Comparison of ENCODE assay signal across 8 cellular contexts in the genomic region with DNA sequence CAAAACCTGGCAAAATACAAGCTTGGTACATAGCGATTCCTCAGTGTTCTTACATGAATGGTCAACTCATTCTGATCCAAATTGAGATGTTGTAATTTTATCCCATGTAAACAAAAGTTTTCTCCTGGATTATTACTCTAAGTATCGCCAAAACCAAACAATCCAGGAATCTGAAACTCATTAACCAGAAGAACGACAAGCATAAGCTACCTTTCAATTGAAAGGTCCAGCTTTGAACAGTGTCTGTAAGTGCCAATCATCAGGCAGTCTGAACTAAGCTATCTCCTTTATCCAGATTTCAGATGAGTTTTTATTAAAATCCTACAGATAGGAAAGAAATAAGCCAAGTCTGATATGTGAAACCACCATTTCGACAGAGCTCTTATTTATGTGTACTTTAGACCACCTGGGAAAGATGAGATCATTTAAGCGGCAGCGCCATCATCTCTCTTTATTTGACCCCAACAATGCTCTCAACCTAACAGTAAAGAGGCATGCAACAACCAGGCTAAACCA. TPM values are rescaled to one million over a fixed set of nuclear protein-coding genes. Genes with fewer than 3 reads are reported as not detected.
A peak's percentile ranks its signal among the peaks of the same experiment; 100 is the strongest.
DNase-seq lines count a peak whose midpoint lies in the region; ATAC-seq and TF ChIP-seq lines count a peak whose summit lies in the region.

No MANE protein-coding gene starts in this region.

- intact Hi-C loops in OCI-LY7 (cut with micrococcal nuclease; ENCODE audit: unreplicated experiment) = loop anchor here (1.0 to 10.0 kb wide), 5 partner anchors 42 to 320 kb away; a partner anchor contains a TSS

- TF ChIP-seq CTCF in GM12865 (IDR thresholded peaks at IDR 0.05; ENCODE audit: insufficient read depth, low read depth, low read length, missing control alignments) (no peak), OCI-LY7 (conservative IDR thresholded peaks at IDR 0.05; ENCODE audit: low read length) (no peak)

- H3K9me3 ChIP-seq in OCI-LY7 (ENCODE audit: low read length) = no peaks in the 10 kb centered on the region
- H3K9me3 ChIP-seq in esophagus (ENCODE audit: control insufficient read depth in 2 of 2, insufficient read depth in 1 of 2, low read depth in 1 of 2, low read length in 1 of 2) = no peaks in the 10 kb centered on the region

- H3K79me2 ChIP-seq in OCI-LY7 (ENCODE audit: insufficient read depth, low read depth, low read length) = peaks cover 66% of the 10 kb centered on the region

- H3K27me3 ChIP-seq in esophagus (ENCODE audit: control insufficient read depth in 1 of 2, insufficient read depth in 2 of 2, low read length in 2 of 2) = no peaks in the 10 kb centered on the region

- H3K4me1 ChIP-seq in OCI-LY7 (ENCODE audit: insufficient read depth, low read length, poor library complexity, severe bottlenecking) (peaks cover 31% of the 10 kb centered on the region), esophagus (ENCODE audit: control insufficient read depth in 2 of 2, insufficient read depth in 2 of 2, low read length in 1 of 2) (no peaks in the 10 kb centered on the region)

- POLR2A ChIA-PET in OCI-LY7 (lab: Charles Lee) = interaction anchor here (0.7 to 7.5 kb wide), 5 partner anchors 11 to 40 kb away, joined by 3 to 50 read pairs (median 3); no protein-coding TSS in a partner anchor

- H3K36me3 ChIP-seq in OCI-LY7 (ENCODE audit: insufficient read depth, low read length) (peaks cover 43% of the 10 kb centered on the region), esophagus (ENCODE audit: control insufficient read depth in 2 of 2, insufficient read depth in 2 of 2, low read length in 1 of 2) (no peaks in the 10 kb centered on the region)

- no peak overlapping the region for H2AFZ ChIP-seq in OCI-LY7 (ENCODE audit: low read length)

- CTCF ChIA-PET in OCI-LY7 (lab: Charles Lee; ENCODE audit: unreplicated experiment) = no interaction called here

- BruUV-seq in OCI-LY7 (replicated peaks; lab: Mats Ljungman, UMichigan) = TSS peak; percentile 40

- H3K27ac ChIP-seq in OCI-LY7 (ENCODE audit: low read depth, low read length, poor library complexity, severe bottlenecking) (peak overlapping the region; percentile 78), esophagus (ENCODE audit: low read depth in 2 of 2, low read length in 1 of 2) (peak overlapping the region; percentile 16 to 100)

- H3K4me3 ChIP-seq in GM12865 (ENCODE audit: low read depth, low read length) = peak overlapping the region; percentile 64
- H3K4me3 ChIP-seq in OCI-LY7 (ENCODE audit: low read depth, low read length, poor library complexity, severe bottlenecking) = peak overlapping the region; percentile 92
- H3K4me3 ChIP-seq in esophagus (ENCODE audit: low read depth in 1 of 2, low read length in 2 of 2) = peak overlapping the region; percentile 82 to 94

- peaks cover 17% of the 10 kb centered on the region; the same call in 1 of the 2 replicates for H4K20me1 ChIP-seq in OCI-LY7 (ENCODE audit: insufficient read depth, low read length)

- H3K4me2 ChIP-seq in OCI-LY7 (ENCODE audit: low read length) = peak overlapping the region; percentile 95

- H3K9me2 ChIP-seq in OCI-LY7 (ENCODE audit: insufficient read depth, low read length) = no peaks in the 10 kb centered on the region

- WGBS in esophagus, 2 donors = 7% methylated on average over 6 of the region's 6 CpGs

- ATAC-seq in GM21528 (IDR thresholded peaks at IDR 0.05; ENCODE audit: low FRiP score, unreplicated experiment) = no peak
- no peak for ATAC-seq in HG03520 (IDR thresholded peaks at IDR 0.05; ENCODE audit: unreplicated experiment)

- DNase-seq in GM12865 (ENCODE audit: low read depth) (no peak), OCI-LY7 (ENCODE audit: low spot score) (peak; percentile 70), putamen (ENCODE audit: low spot score) (peak; percentile 3), HPDE6-E6E7 (ENCODE audit: extremely low spot score) (no peak)
- no peak for DNase-seq in effector CD8-positive, alpha-beta T cell (lab: John Stamatoyannopoulos, UW)

RNA-seq across cellular contexts. Expression of a gene that starts 2.3 kb away (rescaled TPM):
- 41.9 and 48.9 TPM in 2 replicates for total RNA-seq in OCI-LY7 (2014; rRNA removed; shearing (Covaris generic))
- 43.4 TPM in 2 replicates for total RNA-seq in OCI-LY7 (2022)
- polyA plus RNA-seq in esophagus = 1 to 10 TPM; 8.0 to 8.1 TPM

Comparison
In these comparisons a context has a peak if more than half of its experiments do, and no peak if none do; other contexts are left out.
1. DNase-seq: peak in OCI-LY7 (single experiment) and putamen (single experiment); none in GM12865 (single experiment), HPDE6-E6E7 (single experiment) and effector CD8-positive, alpha-beta T cell (single experiment).
2. Peak in every context shown above with its lines, with median percentiles within 50 percentile points of each other: H3K4me3 ChIP-seq.